Comparison of ENCODE assay signal across 1 cellular context in genomic region chr1:118788372-118788955, GRCh38.
TF ChIP-seq lines count a peak whose summit lies in the region.

No MANE protein-coding gene starts in this region.

TF ChIP-seq in HEK293, 187 proteins besides CTCF, POLR2A, EP300 and RAD21 (continued from another document):
- no peak for TF ChIP-seq ZNF16 (tag by site-specific recombination; IDR thresholded peaks at IDR 0.05; ENCODE audit: low read depth)
- TF ChIP-seq YY1 (tag by site-specific recombination; IDR thresholded peaks at IDR 0.05): no peak
- no peak for TF ChIP-seq ZNF248 (tag by site-specific recombination; IDR thresholded peaks at IDR 0.05)
- TF ChIP-seq SP2 (tag by site-specific recombination; IDR thresholded peaks at IDR 0.05): no peak
- TF ChIP-seq ZNF274 (IDR thresholded peaks at IDR 0.05; ENCODE audit: low read length): no peak
- TF ChIP-seq ZNF274 (tag by site-specific recombination; IDR thresholded peaks at IDR 0.05; ENCODE audit: borderline replicate concordance): no peak
- TF ChIP-seq ZNF677 (tag by site-specific recombination; IDR thresholded peaks at IDR 0.05): no peak
- 0 out of 2 replicates have a peak, but pooled peaks have one; percentile 39 for TF ChIP-seq PRDM10 (tag by site-specific recombination; IDR thresholded peaks at IDR 0.05)
- TF ChIP-seq ZNF529 (tag by site-specific recombination; IDR thresholded peaks at IDR 0.05; ENCODE audit: insufficient replicate concordance): no peak
- TF ChIP-seq REST (tag by site-specific recombination; IDR thresholded peaks at IDR 0.05): no peak
- TF ChIP-seq GLI4 (tag by site-specific recombination; IDR thresholded peaks at IDR 0.05): no peak
- TF ChIP-seq ZNF639 (tag by site-specific recombination; IDR thresholded peaks at IDR 0.05): no peak
- TF ChIP-seq PATZ1 (tag by site-specific recombination; IDR thresholded peaks at IDR 0.05): 0 out of 2 replicates have a peak, but pooled peaks have one; percentile 13
- TF ChIP-seq, protein P1, sequence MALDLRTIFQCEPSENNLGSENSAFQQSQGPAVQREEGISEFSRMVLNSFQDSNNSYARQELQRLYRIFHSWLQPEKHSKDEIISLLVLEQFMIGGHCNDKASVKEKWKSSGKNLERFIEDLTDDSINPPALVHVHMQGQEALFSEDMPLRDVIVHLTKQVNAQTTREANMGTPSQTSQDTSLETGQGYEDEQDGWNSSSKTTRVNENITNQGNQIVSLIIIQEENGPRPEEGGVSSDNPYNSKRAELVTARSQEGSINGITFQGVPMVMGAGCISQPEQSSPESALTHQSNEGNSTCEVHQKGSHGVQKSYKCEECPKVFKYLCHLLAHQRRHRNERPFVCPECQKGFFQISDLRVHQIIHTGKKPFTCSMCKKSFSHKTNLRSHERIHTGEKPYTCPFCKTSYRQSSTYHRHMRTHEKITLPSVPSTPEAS (tag by site-specific recombination; IDR thresholded peaks at IDR 0.05): no peak
- TF ChIP-seq MYNN (tag by site-specific recombination; IDR thresholded peaks at IDR 0.05; ENCODE audit: borderline replicate concordance): no peak
- TF ChIP-seq ZFP41 (tag by site-specific recombination; IDR thresholded peaks at IDR 0.05; ENCODE audit: borderline replicate concordance): no peak
- TF ChIP-seq ZNF792 (tag by site-specific recombination; IDR thresholded peaks at IDR 0.05): no peak
- no peak for TF ChIP-seq ZFP3 (tag by site-specific recombination; IDR thresholded peaks at IDR 0.05; ENCODE audit: low read depth)
- TF ChIP-seq ZFP69B (tag by site-specific recombination; IDR thresholded peaks at IDR 0.05): peak; percentile 95
- no peak for TF ChIP-seq ZBTB11 (tag by site-specific recombination; conservative IDR thresholded peaks at IDR 0.05; ENCODE audit: low read depth)
- TF ChIP-seq ZNF768 (tag by site-specific recombination; IDR thresholded peaks at IDR 0.05): no peak
- TF ChIP-seq KLF10 (tag by site-specific recombination; IDR thresholded peaks at IDR 0.05): no peak
- TF ChIP-seq ZNF202 (tag by site-specific recombination; IDR thresholded peaks at IDR 0.05; ENCODE audit: borderline replicate concordance): no peak
- no peak for TF ChIP-seq ZNF394 (tag by site-specific recombination; IDR thresholded peaks at IDR 0.05; ENCODE audit: borderline replicate concordance)
- no peak for TF ChIP-seq OSR2 (tag by site-specific recombination; IDR thresholded peaks at IDR 0.05)
- no peak for TF ChIP-seq ZNF433 (tag by site-specific recombination; IDR thresholded peaks at IDR 0.05; ENCODE audit: low read depth)
- TF ChIP-seq ZFHX2 (tag by site-specific recombination; conservative IDR thresholded peaks at IDR 0.05): no peak
- peak; percentile 28; the same call in 1 of the 2 replicates for TF ChIP-seq GLIS1 (tag by site-specific recombination; IDR thresholded peaks at IDR 0.05)
- no peak for TF ChIP-seq ZEB2 (tag by site-specific recombination; IDR thresholded peaks at IDR 0.05)
- TF ChIP-seq TRIM28 (IDR thresholded peaks at IDR 0.05; ENCODE audit: borderline replicate concordance, low read length): no peak
- peak; percentile 99 for TF ChIP-seq ZBTB44 (tag by site-specific recombination; IDR thresholded peaks at IDR 0.05)
